Comparison of ENCODE assay signal across 1 cellular context in genomic region chr7:68121655-68122054, GRCh38.
TF ChIP-seq lines count a peak whose summit lies in the region.

No MANE protein-coding gene starts in this region.

TF ChIP-seq in SK-N-SH, 30 proteins besides CTCF, POLR2A, EP300 and RAD21 (continued from another document):
- no peak for TF ChIP-seq ZBTB33 (IDR thresholded peaks at IDR 0.05; ENCODE audit: borderline replicate concordance, low read depth)
- no peak for TF ChIP-seq MAX (IDR thresholded peaks at IDR 0.05; ENCODE audit: low read depth)
- TF ChIP-seq RFX5 (IDR thresholded peaks at IDR 0.05; ENCODE audit: low read length): no peak; the same call in 1 of the 2 replicates
- TF ChIP-seq GATA2 (CRISPR knock-in tag; IDR thresholded peaks at IDR 0.05): peak; percentile 99
- TF ChIP-seq YY1 (IDR thresholded peaks at IDR 0.05; ENCODE audit: low read depth): no peak
- no peak for TF ChIP-seq NRF1 (IDR thresholded peaks at IDR 0.05; ENCODE audit: low read depth, low read length)
- no peak for TF ChIP-seq REST (IDR thresholded peaks at IDR 0.05; ENCODE audit: low read depth, low read length)
- no peak for TF ChIP-seq RXRA (IDR thresholded peaks at IDR 0.05; ENCODE audit: borderline replicate concordance, low read depth)
- peak; percentile 95 for TF ChIP-seq FOXJ3 (CRISPR knock-in tag; IDR thresholded peaks at IDR 0.05)
- TF ChIP-seq MEF2A (IDR thresholded peaks at IDR 0.05; ENCODE audit: borderline replicate concordance, low read depth): no peak
- TF ChIP-seq POLR2AphosphoS5 (IDR thresholded peaks at IDR 0.05; ENCODE audit: low read depth, low read length): peak; percentile 72
- no peak for TF ChIP-seq IRF3 (IDR thresholded peaks at IDR 0.05; ENCODE audit: low read depth, low read length)
- no peak for TF ChIP-seq USF1 (IDR thresholded peaks at IDR 0.05; ENCODE audit: borderline replicate concordance, low read depth)
- peak; percentile 69 for TF ChIP-seq TCF12 (IDR thresholded peaks at IDR 0.05)
- no peak for TF ChIP-seq GABPA (IDR thresholded peaks at IDR 0.05; ENCODE audit: low read depth)
- TF ChIP-seq JUND (IDR thresholded peaks at IDR 0.05): 0 out of 2 replicates have a peak, but pooled peaks have one; percentile 14
TF ChIP-seq in SK-N-SH: peak in this region for 11.
